In genomic region chr2:121605820-121606733, GRCh38 we compare ENCODE assay signal across 1 cellular context.
TF ChIP-seq lines count a peak whose summit lies in the region.

No MANE protein-coding gene starts in this region.

TF ChIP-seq in HepG2, 621 proteins besides CTCF, POLR2A, EP300 and RAD21:
- TF ChIP-seq STAG1 (CRISPR knock-in tag; IDR thresholded peaks at IDR 0.05) (peak; percentile 11; the same call in 1 of the 2 replicates), ZHX2 (IDR thresholded peaks at IDR 0.05; ENCODE audit: low read depth) (no peak), ZHX2 (CRISPR knock-in tag; IDR thresholded peaks at IDR 0.05; ENCODE audit: borderline replicate concordance) (no peak), ZBTB38 (CRISPR knock-in tag; IDR thresholded peaks at IDR 0.05) (peak; percentile 85), PAX8 (CRISPR knock-in tag; IDR thresholded peaks at IDR 0.05; ENCODE audit: borderline replicate concordance) (no peak), KLF12 (CRISPR knock-in tag; IDR thresholded peaks at IDR 0.05; ENCODE audit: borderline replicate concordance) (no peak), CC2D1A (CRISPR knock-in tag; IDR thresholded peaks at IDR 0.05) (no peak)
- TF ChIP-seq, protein P1, sequence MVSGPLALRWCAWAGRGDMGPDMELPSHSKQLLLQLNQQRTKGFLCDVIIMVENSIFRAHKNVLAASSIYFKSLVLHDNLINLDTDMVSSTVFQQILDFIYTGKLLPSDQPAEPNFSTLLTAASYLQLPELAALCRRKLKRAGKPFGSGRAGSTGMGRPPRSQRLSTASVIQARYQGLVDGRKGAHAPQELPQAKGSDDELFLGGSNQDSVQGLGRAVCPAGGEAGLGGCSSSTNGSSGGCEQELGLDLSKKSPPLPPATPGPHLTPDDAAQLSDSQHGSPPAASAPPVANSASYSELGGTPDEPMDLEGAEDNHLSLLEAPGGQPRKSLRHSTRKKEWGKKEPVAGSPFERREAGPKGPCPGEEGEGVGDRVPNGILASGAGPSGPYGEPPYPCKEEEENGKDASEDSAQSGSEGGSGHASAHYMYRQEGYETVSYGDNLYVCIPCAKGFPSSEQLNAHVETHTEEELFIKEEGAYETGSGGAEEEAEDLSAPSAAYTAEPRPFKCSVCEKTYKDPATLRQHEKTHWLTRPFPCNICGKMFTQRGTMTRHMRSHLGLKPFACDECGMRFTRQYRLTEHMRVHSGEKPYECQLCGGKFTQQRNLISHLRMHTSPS (CRISPR knock-in tag; IDR thresholded peaks at IDR 0.05; ENCODE audit: low read depth), result no peak
